Comparison of ENCODE assay signal across 1 cellular context in the genomic region with DNA sequence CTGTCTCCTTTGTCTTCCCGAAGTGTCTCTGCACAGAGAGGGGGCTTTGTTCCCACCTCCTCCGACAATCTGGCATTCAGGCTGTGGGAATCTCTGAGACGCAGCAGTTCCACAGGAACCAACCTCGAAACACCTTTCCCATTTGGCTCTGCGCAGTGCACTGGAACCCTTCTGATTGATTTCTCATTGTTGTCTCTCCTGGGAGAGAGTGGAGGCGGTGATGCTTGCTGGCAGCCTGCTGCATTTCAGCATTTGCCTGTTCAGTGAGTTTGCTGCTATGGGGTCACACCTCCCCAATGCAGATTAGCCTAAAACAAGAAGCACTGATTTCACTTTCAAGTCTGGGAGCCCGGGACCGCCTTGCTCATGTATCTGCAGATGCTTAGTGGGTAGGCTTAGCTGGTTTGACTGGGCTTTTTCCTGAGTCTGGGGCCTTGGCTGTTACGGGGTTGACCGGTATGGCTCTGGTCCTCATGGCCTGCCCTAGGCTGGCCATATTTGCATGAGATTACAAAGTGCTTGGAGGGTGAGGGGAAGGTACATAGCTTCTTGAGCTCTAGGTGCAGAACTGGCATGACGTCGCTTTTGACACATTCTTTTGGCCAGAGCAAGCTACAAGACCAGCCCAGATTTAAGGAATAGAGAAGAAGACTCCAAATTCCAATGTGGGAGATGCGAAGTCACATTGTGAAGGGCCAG.
TF ChIP-seq lines count a peak whose summit lies in the region.

No MANE protein-coding gene starts in this region.

TF ChIP-seq in H1, 55 proteins besides CTCF, POLR2A, EP300 and RAD21 (continued from another document):
- TF ChIP-seq CHD7 (IDR thresholded peaks at IDR 0.05; ENCODE audit: insufficient replicate concordance, low read length) (no peak), CHD2 (IDR thresholded peaks at IDR 0.05; ENCODE audit: low read length) (no peak)
TF ChIP-seq in H1: peak in this region for 0.
